1 cellular context compared by ENCODE assay signal in the genomic region with DNA sequence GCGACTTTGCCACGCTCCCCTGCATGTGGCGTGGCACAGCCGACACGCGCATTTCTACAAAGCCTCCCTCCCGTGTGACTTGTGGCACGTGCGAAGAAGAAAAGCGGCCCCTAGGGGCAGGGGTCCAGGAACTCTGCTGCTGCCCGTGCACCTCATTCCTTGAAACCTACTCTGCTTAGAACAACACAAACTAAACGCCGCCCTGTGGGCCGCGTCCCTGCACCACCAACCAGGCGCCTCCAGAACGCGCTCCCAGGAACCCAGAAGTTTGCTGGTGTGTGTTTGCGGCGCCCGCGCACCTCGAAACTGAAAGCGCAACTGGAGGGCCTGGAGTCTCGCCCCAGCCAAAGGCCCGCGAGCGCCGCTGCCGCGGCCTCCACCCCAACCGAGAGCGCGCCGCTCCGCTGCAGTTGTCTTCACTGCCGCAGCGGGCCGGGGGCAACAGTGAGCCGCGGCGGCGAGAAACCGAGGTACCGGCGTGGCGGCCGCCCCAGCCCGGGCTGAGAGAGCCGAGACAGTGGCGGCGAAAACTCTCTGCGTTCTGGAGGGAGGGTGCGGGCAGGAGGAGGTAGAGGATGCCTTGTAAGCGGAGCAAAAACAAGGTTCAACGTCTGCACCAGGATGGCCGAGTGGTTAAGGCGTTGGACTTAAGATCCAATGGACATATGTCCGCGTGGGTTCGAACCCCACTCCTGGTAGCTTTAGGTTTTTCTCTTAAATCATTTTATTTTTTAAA.
TF ChIP-seq lines count a peak whose summit lies in the region.

No MANE protein-coding gene starts in this region.

TF ChIP-seq in HepG2, 621 proteins besides CTCF, POLR2A, EP300 and RAD21 (continued from another document and continues in another):
- TF ChIP-seq, protein P1, sequence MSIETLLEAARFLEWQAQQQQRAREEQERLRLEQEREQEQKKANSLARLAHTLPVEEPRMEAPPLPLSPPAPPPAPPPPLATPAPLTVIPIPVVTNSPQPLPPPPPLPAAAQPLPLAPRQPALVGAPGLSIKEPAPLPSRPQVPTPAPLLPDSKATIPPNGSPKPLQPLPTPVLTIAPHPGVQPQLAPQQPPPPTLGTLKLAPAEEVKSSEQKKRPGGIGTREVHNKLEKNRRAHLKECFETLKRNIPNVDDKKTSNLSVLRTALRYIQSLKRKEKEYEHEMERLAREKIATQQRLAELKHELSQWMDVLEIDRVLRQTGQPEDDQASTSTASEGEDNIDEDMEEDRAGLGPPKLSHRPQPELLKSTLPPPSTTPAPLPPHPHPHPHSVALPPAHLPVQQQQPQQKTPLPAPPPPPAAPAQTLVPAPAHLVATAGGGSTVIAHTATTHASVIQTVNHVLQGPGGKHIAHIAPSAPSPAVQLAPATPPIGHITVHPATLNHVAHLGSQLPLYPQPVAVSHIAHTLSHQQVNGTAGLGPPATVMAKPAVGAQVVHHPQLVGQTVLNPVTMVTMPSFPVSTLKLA (IDR thresholded peaks at IDR 0.05), result no peak; the same call in 1 of the 2 replicates
- TF ChIP-seq PITX1 (CRISPR knock-in tag; IDR thresholded peaks at IDR 0.05) (peak; percentile 78), NONO (IDR thresholded peaks at IDR 0.05) (no peak), NONO (CRISPR knock-in tag; conservative IDR thresholded peaks at IDR 0.05) (peak; percentile 94), PTBP1 (IDR thresholded peaks at IDR 0.05; ENCODE audit: low read depth, low read length, poor library complexity, severe bottlenecking) (no peak), ZNF709 (CRISPR knock-in tag; IDR thresholded peaks at IDR 0.05) (peak; percentile 73; the same call in 1 of the 2 replicates), ZNF782 (CRISPR knock-in tag; IDR thresholded peaks at IDR 0.05; ENCODE audit: borderline replicate concordance) (peak; percentile 95; the same call in 1 of the 2 replicates), RFX5 (IDR thresholded peaks at IDR 0.05; ENCODE audit: low read depth, low read length) (peak; percentile 57; the same call in 1 of the 2 replicates), ZNF552 (CRISPR knock-in tag; IDR thresholded peaks at IDR 0.05; ENCODE audit: borderline replicate concordance) (no peak), KLF6 (CRISPR knock-in tag; IDR thresholded peaks at IDR 0.05) (peak; percentile 88), PRPF4 (IDR thresholded peaks at IDR 0.05; ENCODE audit: low read depth, low read length, poor library complexity, severe bottlenecking) (peak; percentile 35), FOXK2 (IDR thresholded peaks at IDR 0.05) (no peak), ZSCAN12 (CRISPR knock-in tag; IDR thresholded peaks at IDR 0.05) (peak; percentile 48; the same call in 1 of the 2 replicates), ZNF577 (CRISPR knock-in tag; IDR thresholded peaks at IDR 0.05; ENCODE audit: borderline replicate concordance, low read depth) (no peak), TP53 (CRISPR knock-in tag; conservative IDR thresholded peaks at IDR 0.05) (peak; percentile 86; the same call in 1 of the 2 replicates), ZNF274 (CRISPR knock-in tag; IDR thresholded peaks at IDR 0.05) (peak; percentile 79; the same call in 1 of the 2 replicates), POLR2G (IDR thresholded peaks at IDR 0.05; ENCODE audit: low read depth, low read length) (peak; percentile 61; the same call in 1 of the 2 replicates), ZNF326 (CRISPR knock-in tag; IDR thresholded peaks at IDR 0.05; ENCODE audit: borderline replicate concordance) (no peak), ZNF441 (CRISPR knock-in tag; IDR thresholded peaks at IDR 0.05; ENCODE audit: borderline replicate concordance) (peak; percentile 68; the same call in 1 of the 2 replicates), NFRKB (IDR thresholded peaks at IDR 0.05) (no peak), NPAS2 (CRISPR knock-in tag; IDR thresholded peaks at IDR 0.05; ENCODE audit: borderline replicate concordance) (no peak), PHF5A (CRISPR knock-in tag; IDR thresholded peaks at IDR 0.05; ENCODE audit: low read depth, unreplicated experiment) (peak; percentile 66), HNRNPL (IDR thresholded peaks at IDR 0.05; ENCODE audit: low read depth, low read length) (0 out of 2 replicates have a peak, but pooled peaks have one; percentile 30), SSRP1 (CRISPR knock-in tag; IDR thresholded peaks at IDR 0.05) (no peak), PRMT3 (CRISPR knock-in tag; IDR thresholded peaks at IDR 0.05; ENCODE audit: borderline replicate concordance, low read depth) (no peak; the same call in none of the 2 replicates), ZNF24 (IDR thresholded peaks at IDR 0.05) (peak; percentile 100), ZNF83 (CRISPR knock-in tag; IDR thresholded peaks at IDR 0.05; ENCODE audit: borderline replicate concordance) (peak; percentile 64; the same call in 1 of the 2 replicates), IRX3 (CRISPR knock-in tag; IDR thresholded peaks at IDR 0.05; ENCODE audit: borderline replicate concordance, low read depth) (peak; percentile 93; the same call in 1 of the 2 replicates), KLF12 (CRISPR knock-in tag; IDR thresholded peaks at IDR 0.05; ENCODE audit: borderline replicate concordance) (peak; percentile 79), SIX4 (CRISPR knock-in tag; IDR thresholded peaks at IDR 0.05) (no peak), ZNF546 (CRISPR knock-in tag; conservative IDR thresholded peaks at IDR 0.05) (peak; percentile 59; the same call in 1 of the 2 replicates), XRCC5 (optimal IDR thresholded peaks at IDR 0.05; ENCODE audit: low read length) (peak; percentile 98)
- TF ChIP-seq, protein P2, sequence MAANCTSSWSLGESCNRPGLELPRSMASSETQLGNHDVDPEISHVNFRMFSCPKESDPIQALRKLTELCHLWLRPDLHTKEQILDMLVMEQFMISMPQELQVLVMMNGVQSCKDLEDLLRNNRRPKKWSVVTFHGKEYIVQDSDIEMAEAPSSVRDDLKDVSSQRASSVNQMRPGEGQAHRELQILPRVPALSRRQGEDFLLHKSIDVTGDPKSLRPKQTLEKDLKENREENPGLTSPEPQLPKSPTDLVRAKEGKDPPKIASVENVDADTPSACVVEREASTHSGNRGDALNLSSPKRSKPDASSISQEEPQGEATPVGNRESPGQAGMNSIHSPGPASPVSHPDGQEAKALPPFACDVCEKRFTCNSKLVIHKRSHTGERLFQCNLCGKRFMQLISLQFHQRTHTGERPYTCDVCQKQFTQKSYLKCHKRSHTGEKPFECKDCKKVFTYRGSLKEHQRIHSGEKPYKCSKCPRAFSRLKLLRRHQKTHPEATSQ (CRISPR knock-in tag; IDR thresholded peaks at IDR 0.05; ENCODE audit: borderline replicate concordance), result peak; percentile 96
- TF ChIP-seq, protein P3, sequence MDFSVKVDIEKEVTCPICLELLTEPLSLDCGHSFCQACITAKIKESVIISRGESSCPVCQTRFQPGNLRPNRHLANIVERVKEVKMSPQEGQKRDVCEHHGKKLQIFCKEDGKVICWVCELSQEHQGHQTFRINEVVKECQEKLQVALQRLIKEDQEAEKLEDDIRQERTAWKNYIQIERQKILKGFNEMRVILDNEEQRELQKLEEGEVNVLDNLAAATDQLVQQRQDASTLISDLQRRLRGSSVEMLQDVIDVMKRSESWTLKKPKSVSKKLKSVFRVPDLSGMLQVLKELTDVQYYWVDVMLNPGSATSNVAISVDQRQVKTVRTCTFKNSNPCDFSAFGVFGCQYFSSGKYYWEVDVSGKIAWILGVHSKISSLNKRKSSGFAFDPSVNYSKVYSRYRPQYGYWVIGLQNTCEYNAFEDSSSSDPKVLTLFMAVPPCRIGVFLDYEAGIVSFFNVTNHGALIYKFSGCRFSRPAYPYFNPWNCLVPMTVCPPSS (IDR thresholded peaks at IDR 0.05), result no peak
- TF ChIP-seq, protein P4, sequence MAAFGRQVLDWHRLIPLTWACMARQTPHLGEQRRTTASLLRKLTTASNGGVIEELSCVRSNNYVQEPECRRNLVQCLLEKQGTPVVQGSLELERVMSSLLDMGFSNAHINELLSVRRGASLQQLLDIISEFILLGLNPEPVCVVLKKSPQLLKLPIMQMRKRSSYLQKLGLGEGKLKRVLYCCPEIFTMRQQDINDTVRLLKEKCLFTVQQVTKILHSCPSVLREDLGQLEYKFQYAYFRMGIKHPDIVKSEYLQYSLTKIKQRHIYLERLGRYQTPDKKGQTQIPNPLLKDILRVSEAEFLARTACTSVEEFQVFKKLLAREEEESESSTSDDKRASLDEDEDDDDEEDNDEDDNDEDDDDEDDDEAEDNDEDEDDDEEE (CRISPR knock-in tag; IDR thresholded peaks at IDR 0.05), result peak; percentile 97
- TF ChIP-seq, protein P5, sequence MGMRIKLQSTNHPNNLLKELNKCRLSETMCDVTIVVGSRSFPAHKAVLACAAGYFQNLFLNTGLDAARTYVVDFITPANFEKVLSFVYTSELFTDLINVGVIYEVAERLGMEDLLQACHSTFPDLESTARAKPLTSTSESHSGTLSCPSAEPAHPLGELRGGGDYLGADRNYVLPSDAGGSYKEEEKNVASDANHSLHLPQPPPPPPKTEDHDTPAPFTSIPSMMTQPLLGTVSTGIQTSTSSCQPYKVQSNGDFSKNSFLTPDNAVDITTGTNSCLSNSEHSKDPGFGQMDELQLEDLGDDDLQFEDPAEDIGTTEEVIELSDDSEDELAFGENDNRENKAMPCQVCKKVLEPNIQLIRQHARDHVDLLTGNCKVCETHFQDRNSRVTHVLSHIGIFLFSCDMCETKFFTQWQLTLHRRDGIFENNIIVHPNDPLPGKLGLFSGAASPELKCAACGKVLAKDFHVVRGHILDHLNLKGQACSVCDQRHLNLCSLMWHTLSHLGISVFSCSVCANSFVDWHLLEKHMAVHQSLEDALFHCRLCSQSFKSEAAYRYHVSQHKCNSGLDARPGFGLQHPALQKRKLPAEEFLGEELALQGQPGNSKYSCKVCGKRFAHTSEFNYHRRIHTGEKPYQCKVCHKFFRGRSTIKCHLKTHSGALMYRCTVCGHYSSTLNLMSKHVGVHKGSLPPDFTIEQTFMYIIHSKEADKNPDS (CRISPR knock-in tag; IDR thresholded peaks at IDR 0.05), result no peak
- TF ChIP-seq, protein P6, sequence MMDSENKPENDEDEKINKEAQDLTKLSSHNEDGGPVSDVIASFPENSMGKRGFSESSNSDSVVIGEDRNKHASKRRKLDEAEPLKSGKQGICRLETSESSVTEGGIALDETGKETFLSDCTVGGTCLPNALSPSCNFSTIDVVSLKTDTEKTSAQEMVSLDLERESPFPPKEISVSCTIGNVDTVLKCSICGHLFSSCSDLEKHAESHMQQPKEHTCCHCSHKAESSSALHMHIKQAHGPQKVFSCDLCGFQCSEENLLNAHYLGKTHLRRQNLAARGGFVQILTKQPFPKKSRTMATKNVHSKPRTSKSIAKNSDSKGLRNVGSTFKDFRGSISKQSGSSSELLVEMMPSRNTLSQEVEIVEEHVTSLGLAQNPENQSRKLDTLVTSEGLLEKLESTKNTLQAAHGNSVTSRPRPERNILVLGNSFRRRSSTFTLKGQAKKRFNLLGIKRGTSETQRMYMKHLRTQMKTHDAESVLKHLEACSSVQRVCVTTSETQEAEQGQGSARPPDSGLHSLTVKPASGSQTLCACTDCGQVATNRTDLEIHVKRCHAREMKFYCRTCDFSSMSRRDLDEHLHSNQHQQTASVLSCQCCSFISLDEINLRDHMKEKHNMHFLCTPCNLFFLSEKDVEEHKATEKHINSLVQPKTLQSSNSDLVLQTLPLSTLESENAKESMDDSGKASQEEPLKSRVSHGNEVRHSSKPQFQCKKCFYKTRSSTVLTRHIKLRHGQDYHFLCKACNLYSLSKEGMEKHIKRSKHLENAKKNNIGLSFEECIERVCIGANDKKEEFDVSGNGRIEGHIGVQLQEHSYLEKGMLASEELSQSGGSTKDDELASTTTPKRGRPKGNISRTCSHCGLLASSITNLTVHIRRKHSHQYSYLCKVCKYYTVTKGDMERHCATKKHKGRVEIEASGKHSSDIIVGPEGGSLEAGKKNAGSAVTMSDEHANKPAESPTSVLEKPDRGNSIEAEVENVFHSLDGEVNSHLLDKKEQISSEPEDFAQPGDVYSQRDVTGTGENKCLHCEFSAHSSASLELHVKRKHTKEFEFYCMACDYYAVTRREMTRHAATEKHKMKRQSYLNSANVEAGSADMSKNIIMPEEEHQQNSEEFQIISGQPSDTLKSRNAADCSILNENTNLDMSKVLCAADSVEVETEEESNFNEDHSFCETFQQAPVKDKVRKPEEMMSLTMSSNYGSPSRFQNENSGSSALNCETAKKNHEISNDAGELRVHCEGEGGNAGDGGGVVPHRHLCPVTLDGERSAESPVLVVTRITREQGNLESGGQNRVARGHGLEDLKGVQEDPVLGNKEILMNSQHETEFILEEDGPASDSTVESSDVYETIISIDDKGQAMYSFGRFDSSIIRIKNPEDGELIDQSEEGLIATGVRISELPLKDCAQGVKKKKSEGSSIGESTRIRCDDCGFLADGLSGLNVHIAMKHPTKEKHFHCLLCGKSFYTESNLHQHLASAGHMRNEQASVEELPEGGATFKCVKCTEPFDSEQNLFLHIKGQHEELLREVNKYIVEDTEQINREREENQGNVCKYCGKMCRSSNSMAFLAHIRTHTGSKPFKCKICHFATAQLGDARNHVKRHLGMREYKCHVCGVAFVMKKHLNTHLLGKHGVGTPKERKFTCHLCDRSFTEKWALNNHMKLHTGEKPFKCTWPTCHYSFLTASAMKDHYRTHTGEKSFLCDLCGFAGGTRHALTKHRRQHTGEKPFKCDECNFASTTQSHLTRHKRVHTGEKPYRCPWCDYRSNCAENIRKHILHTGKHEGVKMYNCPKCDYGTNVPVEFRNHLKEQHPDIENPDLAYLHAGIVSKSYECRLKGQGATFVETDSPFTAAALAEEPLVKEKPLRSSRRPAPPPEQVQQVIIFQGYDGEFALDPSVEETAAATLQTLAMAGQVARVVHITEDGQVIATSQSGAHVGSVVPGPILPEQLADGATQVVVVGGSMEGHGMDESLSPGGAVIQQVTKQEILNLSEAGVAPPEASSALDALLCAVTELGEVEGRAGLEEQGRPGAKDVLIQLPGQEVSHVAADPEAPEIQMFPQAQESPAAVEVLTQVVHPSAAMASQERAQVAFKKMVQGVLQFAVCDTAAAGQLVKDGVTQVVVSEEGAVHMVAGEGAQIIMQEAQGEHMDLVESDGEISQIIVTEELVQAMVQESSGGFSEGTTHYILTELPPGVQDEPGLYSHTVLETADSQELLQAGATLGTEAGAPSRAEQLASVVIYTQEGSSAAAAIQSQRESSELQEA (CRISPR knock-in tag; IDR thresholded peaks at IDR 0.05; ENCODE audit: not compliant biosample characterization), result peak; percentile 88
- TF ChIP-seq, protein P7, sequence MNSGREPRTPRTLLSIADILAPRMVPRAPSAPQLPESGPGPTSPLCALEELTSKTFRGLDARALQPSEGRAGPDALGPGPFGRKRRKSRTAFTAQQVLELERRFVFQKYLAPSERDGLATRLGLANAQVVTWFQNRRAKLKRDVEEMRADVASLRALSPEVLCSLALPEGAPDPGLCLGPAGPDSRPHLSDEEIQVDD (CRISPR knock-in tag; IDR thresholded peaks at IDR 0.05; ENCODE audit: borderline replicate concordance), result no peak
